ENCODE assay signal across 8 cellular contexts in the genomic region with DNA sequence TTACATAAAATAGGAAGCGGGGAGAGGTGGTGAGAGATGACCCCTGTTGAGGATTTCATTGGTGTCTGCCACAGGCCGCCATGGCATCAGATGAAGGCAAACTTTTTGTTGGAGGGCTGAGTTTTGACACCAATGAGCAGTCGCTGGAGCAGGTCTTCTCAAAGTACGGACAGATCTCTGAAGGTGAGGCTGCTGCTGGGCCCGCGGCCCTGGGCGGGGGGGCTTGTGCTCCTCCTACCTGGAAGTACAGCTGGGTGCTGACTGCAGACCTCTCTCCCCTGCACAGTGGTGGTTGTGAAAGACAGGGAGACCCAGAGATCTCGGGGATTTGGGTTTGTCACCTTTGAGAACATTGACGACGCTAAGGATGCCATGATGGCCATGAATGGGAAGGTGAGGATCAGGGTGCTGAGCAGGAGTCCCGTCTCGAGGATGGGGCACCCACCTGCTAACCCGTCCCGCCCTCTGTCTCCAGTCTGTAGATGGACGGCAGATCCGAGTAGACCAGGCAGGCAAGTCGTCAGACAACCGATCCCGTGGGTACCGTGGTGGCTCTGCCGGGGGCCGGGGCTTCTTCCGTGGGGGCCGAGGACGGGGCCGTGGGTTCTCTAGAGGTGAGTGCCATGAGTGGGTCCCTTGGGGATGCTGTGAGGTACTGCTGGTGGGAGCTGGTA. TPM values are rescaled to one million over a fixed set of nuclear protein-coding genes. Genes with fewer than 3 reads are reported as not detected.
DNase-seq lines count a peak whose midpoint lies in the region; ATAC-seq and TF ChIP-seq lines count a peak whose summit lies in the region.

No MANE protein-coding gene starts in this region.

- peak overlapping the region; percentile 68 to 91 for H3K4me3 ChIP-seq in foreskin fibroblast (ENCODE audit: low read depth in 1 of 2, low read length in 2 of 2)
- H3K4me3 ChIP-seq in smooth muscle cell: peak overlapping the region; percentile 67

- H3K27ac ChIP-seq in VCaP (peak overlapping the region; percentile 98), smooth muscle cell (ENCODE audit: low read depth) (peak overlapping the region; percentile 94)

- peaks cover 48% of the 10 kb centered on the region for H3K4me1 ChIP-seq in smooth muscle cell (ENCODE audit: low read depth)

- H3K36me3 ChIP-seq in smooth muscle cell (ENCODE audit: low read depth): peaks cover 8% of the 10 kb centered on the region

- H3K9me3 ChIP-seq in smooth muscle cell (replicated peaks; ENCODE audit: low read depth): no peaks in the 10 kb centered on the region

- no peak overlapping the region for H2AFZ ChIP-seq in smooth muscle cell (ENCODE audit: low read depth)

- H3K27me3 ChIP-seq in smooth muscle cell (ENCODE audit: low read depth): no peaks in the 10 kb centered on the region

- peaks cover 61% of the 10 kb centered on the region for H3F3A ChIP-seq in smooth muscle cell (ENCODE audit: low read depth)

- peaks cover 53% of the 10 kb centered on the region for H4K20me1 ChIP-seq in smooth muscle cell (ENCODE audit: low read depth)

- WGBS in smooth muscle cell (ENCODE audit: low lambda C conversion rate): 90% methylated on average over 18 of the region's 26 CpGs

- peak overlapping the region; percentile 87 for H3K4me2 ChIP-seq in smooth muscle cell

- peak overlapping the region; percentile 89 for H3K9ac ChIP-seq in smooth muscle cell (ENCODE audit: low read depth)

- TF ChIP-seq CTCF in VCaP (conservative IDR thresholded peaks at IDR 0.05) (no peak), foreskin fibroblast (IDR thresholded peaks at IDR 0.05; ENCODE audit: low read depth, low read length) (no peak), smooth muscle cell (IDR thresholded peaks at IDR 0.05; ENCODE audit: borderline replicate concordance, insufficient read depth, poor library complexity, severe bottlenecking) (no peak)

- ATAC-seq in HG02981 (IDR thresholded peaks at IDR 0.05; ENCODE audit: unreplicated experiment): no peak

- in situ Hi-C loops in GM18951 (cut with MboI; ENCODE audit: low sequenced_read_pairs, unreplicated experiment): no loop called here

- peak; percentile 38 for TF ChIP-seq POLR2A in GM18951 (IDR thresholded peaks at IDR 0.05; ENCODE audit: extremely low read depth, insufficient read depth, insufficient read length)

- H3K79me2 ChIP-seq in smooth muscle cell (ENCODE audit: low read depth): peaks cover 53% of the 10 kb centered on the region

- DNase-seq in foreskin fibroblast (peak in 1 of 2 donors; percentile 2), smooth muscle cell (lab: John Stamatoyannopoulos, UW; ENCODE audit: unreplicated experiment) (no peak), RPMI8226 (no peak), NCI-H1417 treated with DMSO at 0.1 percent for 48 hours (lab: John Stamatoyannopoulos, UW) (no peak), NCI-H2107 treated with DMSO at 0.1 percent for 48 hours (lab: John Stamatoyannopoulos, UW; ENCODE audit: unreplicated experiment) (no peak)

RNA-seq across cellular contexts. Expression of gene CIRBP, which starts 1.9 kb away (rescaled TPM):
- 119 and 122 TPM in 2 replicates for total RNA-seq in smooth muscle cell
- polyA plus RNA-seq in smooth muscle cell: 215 and 235 TPM in 2 replicates

RNA-seq across cellular contexts. Expression of gene FAM174C, which starts 4.3 kb away (rescaled TPM):
- total RNA-seq in smooth muscle cell: 33.4 and 41.5 TPM in 2 replicates
- 75.6 and 78.1 TPM in 2 replicates for polyA plus RNA-seq in smooth muscle cell

RNA-seq across cellular contexts. Expression of gene EFNA2, which starts 14.7 kb away (rescaled TPM):
- 6.2 and 7.4 TPM in 2 replicates for total RNA-seq in smooth muscle cell
- polyA plus RNA-seq in smooth muscle cell: 0.89 and 1.2 TPM in 2 replicates

RNA-seq across cellular contexts. Expression of gene MIDN, which starts 22.6 kb away (rescaled TPM):
- 25.0 and 58.5 TPM in 2 replicates for total RNA-seq in smooth muscle cell
- 65.3 and 70.6 TPM in 2 replicates for polyA plus RNA-seq in smooth muscle cell

RNA-seq across cellular contexts. Expression of gene ATP5F1D, which starts 29.4 kb away (rescaled TPM):
- 29.1 and 68.8 TPM in 2 replicates for total RNA-seq in smooth muscle cell
- polyA plus RNA-seq in smooth muscle cell: 265 and 272 TPM in 2 replicates
